22 cellular contexts compared by ENCODE assay signal in the genomic region with DNA sequence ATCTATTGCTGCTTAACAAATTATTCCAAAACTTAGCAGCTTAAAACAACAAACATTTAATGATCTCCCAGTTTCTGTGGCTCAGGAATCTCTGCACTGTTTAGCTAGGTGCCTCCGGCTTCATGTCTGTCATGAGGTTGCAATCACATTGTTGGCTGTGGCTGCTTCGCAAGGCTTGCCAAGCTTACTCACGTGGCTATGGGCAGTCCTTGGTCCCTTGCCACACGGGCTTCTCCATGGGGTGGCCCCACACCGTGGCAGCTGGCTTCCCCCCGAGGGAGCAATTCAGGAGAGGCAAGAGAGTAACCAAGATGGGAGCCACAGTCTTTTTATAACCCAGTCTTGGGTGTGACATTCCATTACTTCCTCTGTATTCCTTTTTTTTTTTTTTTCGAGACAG.
"Had no signal": no experiment of that assay in that cellular context is flagged by ENCODE, and none has a peak within 500 bp of the region (broad histone marks: within the 10 kb centered on the region; RNA-seq: fewer than 3 reads in every experiment).

No MANE protein-coding gene starts in this region.

- H3K4me1 ChIP-seq: colonic mucosa had no signal

- H3K27ac ChIP-seq: colonic mucosa, epithelial cell of prostate, gastroesophageal sphincter, heart left ventricle, hepatocyte, left lung, neutrophil, parathyroid adenoma, right atrium auricular region, testis, tibial artery, upper lobe of left lung had no signal

- H3K9ac ChIP-seq: parathyroid adenoma had no signal

- H3K36me3 Mint-ChIP-seq: natural killer cell; stimulated activated memory B cell treated with anti-CD40 and anti-IgM and Interleukin-4, amounts not matched to agents 10 μg/mL and 1 μg/mL and 100 μg/mL, for 72 hours had no signal

- DNase-seq: colonic mucosa; effector CD8-positive, alpha-beta T cell; endodermal cell; foreskin fibroblast; heart left ventricle; kidney; left lung; natural killer cell; stimulated activated CD4-positive, alpha-beta T cell treated with anti-CD3 and anti-CD28 coated beads, Interleukin-4, amount 100 ng/mL, for 4 hours; stimulated activated naive CD8-positive, alpha-beta T cell treated with anti-CD3 and anti-CD28 coated beads, Interleukin-15, Interleukin-2, amounts not matched to agents 100 U/mL and 50 U/mL, for 24 hours; testis; tibial artery; upper lobe of left lung had no signal

- H3K4me3 ChIP-seq: colonic mucosa, gastroesophageal sphincter, heart left ventricle, hepatocyte, left lung, right atrium auricular region, testis, tibial artery, upper lobe of left lung had no signal

- H3K4me2 ChIP-seq: hepatocyte had no signal

- H3K36me3 ChIP-seq: colonic mucosa, gastroesophageal sphincter, heart left ventricle, left lung, neutrophil, right atrium auricular region, tibial artery, upper lobe of left lung had no signal

- H2AFZ ChIP-seq: hepatocyte, parathyroid adenoma had no signal

- H3K79me2 ChIP-seq: hepatocyte had no signal

- H3K4me3 Mint-ChIP-seq: dendritic cell treated with granulocyte-macrophage colony-stimulating factor and Interleukin-4, amounts not matched to agents 40 ng/mL and 50 ng/mL, for 4 days; endodermal cell; natural killer cell; stimulated activated memory B cell treated with anti-CD40 and anti-IgM and Interleukin-4, amounts not matched to agents 10 μg/mL and 1 μg/mL and 100 μg/mL, for 72 hours had no signal

- H3K27ac Mint-ChIP-seq: dendritic cell treated with granulocyte-macrophage colony-stimulating factor and Interleukin-4, amounts not matched to agents 40 ng/mL and 50 ng/mL, for 4 days; endodermal cell; natural killer cell; progenitor cell of endocrine pancreas; stimulated activated memory B cell treated with anti-CD40 and anti-IgM and Interleukin-4, amounts not matched to agents 10 μg/mL and 1 μg/mL and 100 μg/mL, for 72 hours had no signal

- H3K9me3 ChIP-seq: colonic mucosa, gastroesophageal sphincter, left lung, neutrophil, right atrium auricular region, testis, tibial artery, upper lobe of left lung had no signal

- H3K27me3 ChIP-seq: colonic mucosa, hepatocyte, right atrium auricular region, testis had no signal

- H3K9me3 Mint-ChIP-seq: natural killer cell; stimulated activated memory B cell treated with anti-CD40 and anti-IgM and Interleukin-4, amounts not matched to agents 10 μg/mL and 1 μg/mL and 100 μg/mL, for 72 hours had no signal

- H3K4me1 Mint-ChIP-seq: endodermal cell; stimulated activated memory B cell treated with anti-CD40 and anti-IgM and Interleukin-4, amounts not matched to agents 10 μg/mL and 1 μg/mL and 100 μg/mL, for 72 hours had no signal
